Comparison of ENCODE assay signal across 1 cellular context in genomic region chr15:48331796-48332641, GRCh38.
A peak's percentile ranks its signal among the peaks of the same experiment; 100 is the strongest.
TF ChIP-seq lines count a peak whose summit lies in the region.

No MANE protein-coding gene starts in this region.

TF ChIP-seq in HepG2, 621 proteins besides CTCF, POLR2A, EP300 and RAD21 (continued from another document and continues in another):
- TF ChIP-seq KIAA2018 (CRISPR knock-in tag; IDR thresholded peaks at IDR 0.05; ENCODE audit: borderline replicate concordance) (no peak), FOXK1 (CRISPR knock-in tag; IDR thresholded peaks at IDR 0.05; ENCODE audit: borderline replicate concordance, low read depth) (no peak), FOXA3 (CRISPR knock-in tag; IDR thresholded peaks at IDR 0.05) (no peak), ELF4 (CRISPR knock-in tag; IDR thresholded peaks at IDR 0.05; ENCODE audit: borderline replicate concordance) (no peak), TEAD2 (CRISPR knock-in tag; IDR thresholded peaks at IDR 0.05) (no peak), SMAD9 (CRISPR knock-in tag; IDR thresholded peaks at IDR 0.05) (no peak), ZNF329 (CRISPR knock-in tag; IDR thresholded peaks at IDR 0.05; ENCODE audit: low read depth) (no peak), ZNF343 (CRISPR knock-in tag; IDR thresholded peaks at IDR 0.05) (no peak), PHF8 (CRISPR knock-in tag; IDR thresholded peaks at IDR 0.05) (no peak), ZNF207 (IDR thresholded peaks at IDR 0.05; ENCODE audit: borderline replicate concordance) (no peak), TMF1 (CRISPR knock-in tag; IDR thresholded peaks at IDR 0.05; ENCODE audit: low read depth) (0 out of 2 replicates have a peak, but pooled peaks have one; percentile 49), ZIK1 (CRISPR knock-in tag; IDR thresholded peaks at IDR 0.05; ENCODE audit: borderline replicate concordance, low read depth) (no peak), ZNF331 (CRISPR knock-in tag; IDR thresholded peaks at IDR 0.05) (0 out of 2 replicates have a peak, but pooled peaks have one; percentile 17), RFXANK (CRISPR knock-in tag; IDR thresholded peaks at IDR 0.05) (no peak), IKZF4 (CRISPR knock-in tag; IDR thresholded peaks at IDR 0.05; ENCODE audit: borderline replicate concordance, low read depth, not compliant biosample characterization) (no peak), ZNF770 (CRISPR knock-in tag; IDR thresholded peaks at IDR 0.05) (no peak), ZNF512B (CRISPR knock-in tag; IDR thresholded peaks at IDR 0.05; ENCODE audit: borderline replicate concordance) (no peak), KLF6 (CRISPR knock-in tag; IDR thresholded peaks at IDR 0.05) (no peak), ZNF550 (CRISPR knock-in tag; IDR thresholded peaks at IDR 0.05; ENCODE audit: borderline replicate concordance) (no peak), HDAC1 (CRISPR knock-in tag; IDR thresholded peaks at IDR 0.05) (peak; percentile 77), YY1 (IDR thresholded peaks at IDR 0.05; ENCODE audit: insufficient read depth, insufficient replicate concordance, low read depth, low read length) (no peak), RXRB (CRISPR knock-in tag; IDR thresholded peaks at IDR 0.05; ENCODE audit: borderline replicate concordance) (no peak), JARID2 (CRISPR knock-in tag; IDR thresholded peaks at IDR 0.05; ENCODE audit: insufficient replicate concordance) (no peak), ZBTB43 (CRISPR knock-in tag; conservative IDR thresholded peaks at IDR 0.05) (no peak), KLF16 (CRISPR knock-in tag; IDR thresholded peaks at IDR 0.05) (no peak), EEA1 (CRISPR knock-in tag; IDR thresholded peaks at IDR 0.05; ENCODE audit: borderline replicate concordance) (0 out of 2 replicates have a peak, but pooled peaks have one; percentile 43), PCBP1 (IDR thresholded peaks at IDR 0.05; ENCODE audit: borderline replicate concordance, low read depth, low read length) (0 out of 2 replicates have a peak, but pooled peaks have one; percentile 84), EZH2 (conservative IDR thresholded peaks at IDR 0.05; ENCODE audit: low read depth, low read length) (no peak), MIXL1 (CRISPR knock-in tag; IDR thresholded peaks at IDR 0.05) (no peak), PLSCR1 (CRISPR knock-in tag; IDR thresholded peaks at IDR 0.05; ENCODE audit: borderline replicate concordance) (no peak), GATA4 (IDR thresholded peaks at IDR 0.05; ENCODE audit: borderline replicate concordance, low read depth) (no peak), ZFP36L2 (CRISPR knock-in tag; IDR thresholded peaks at IDR 0.05) (no peak), ARNT (IDR thresholded peaks at IDR 0.05) (no peak), RBM39 (IDR thresholded peaks at IDR 0.05; ENCODE audit: low read depth, low read length, poor library complexity, severe bottlenecking) (peak; percentile 52), CSRNP1 (CRISPR knock-in tag; IDR thresholded peaks at IDR 0.05) (no peak; the same call in 1 of the 2 replicates), GFI1 (CRISPR knock-in tag; IDR thresholded peaks at IDR 0.05; ENCODE audit: borderline replicate concordance) (0 out of 2 replicates have a peak, but pooled peaks have one; percentile 4), ZNF670 (CRISPR knock-in tag; IDR thresholded peaks at IDR 0.05; ENCODE audit: borderline replicate concordance) (no peak), ZBTB20 (CRISPR knock-in tag; IDR thresholded peaks at IDR 0.05; ENCODE audit: borderline replicate concordance, low read depth) (no peak), ZNF280B (CRISPR knock-in tag; IDR thresholded peaks at IDR 0.05; ENCODE audit: borderline replicate concordance) (peak; percentile 43; the same call in 1 of the 2 replicates), ZNF367 (CRISPR knock-in tag; IDR thresholded peaks at IDR 0.05; ENCODE audit: borderline replicate concordance) (0 out of 2 replicates have a peak, but pooled peaks have one; percentile 62), HBP1 (CRISPR knock-in tag; IDR thresholded peaks at IDR 0.05; ENCODE audit: low read depth) (peak; percentile 50; the same call in 1 of the 2 replicates), KAT8 (CRISPR knock-in tag; IDR thresholded peaks at IDR 0.05) (no peak), ZMAT3 (CRISPR knock-in tag; conservative IDR thresholded peaks at IDR 0.05) (no peak), TRIM24 (CRISPR knock-in tag; IDR thresholded peaks at IDR 0.05) (no peak)
